ENCODE assay signal across 1 cellular context in the genomic region with DNA sequence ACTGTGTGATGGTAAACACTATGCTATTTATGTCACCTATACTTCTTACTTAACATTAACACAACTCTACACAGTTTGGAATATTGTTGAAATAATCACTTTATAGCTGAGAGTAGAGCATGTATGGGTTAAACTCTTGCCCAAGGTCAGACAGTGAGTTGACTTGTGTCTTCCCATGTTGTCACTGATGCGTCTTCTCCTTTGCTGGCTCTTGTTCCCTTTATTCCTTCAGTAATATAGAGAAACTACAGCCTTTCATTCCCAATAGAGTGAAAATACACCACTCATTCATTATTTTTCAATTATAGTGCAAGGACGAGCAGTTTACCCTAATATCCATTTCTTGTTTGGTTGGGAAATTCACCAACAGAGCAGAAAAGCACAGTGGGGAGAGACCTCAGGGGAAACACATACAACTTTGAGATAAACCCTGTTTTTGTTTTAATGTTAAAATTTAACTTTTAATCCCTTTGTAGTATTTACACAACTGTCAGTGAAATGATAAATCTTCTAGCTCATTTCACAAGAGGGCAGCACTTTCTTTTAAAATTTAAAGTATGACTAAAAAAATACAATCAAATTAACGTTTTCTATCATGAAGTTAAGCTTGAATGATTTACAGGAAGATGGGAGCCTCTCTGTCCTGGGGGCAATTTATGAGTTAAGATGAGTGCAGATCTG.
TF ChIP-seq lines count a peak whose summit lies in the region.

No MANE protein-coding gene starts in this region.

TF ChIP-seq in HepG2, 621 proteins besides CTCF, POLR2A, EP300 and RAD21 (continued from another document and continues in another):
- no peak for TF ChIP-seq ZNF230 (CRISPR knock-in tag; IDR thresholded peaks at IDR 0.05)
- TF ChIP-seq ZNF121 (CRISPR knock-in tag; IDR thresholded peaks at IDR 0.05), result no peak
- no peak for TF ChIP-seq HINFP (CRISPR knock-in tag; IDR thresholded peaks at IDR 0.05; ENCODE audit: low read depth)
- no peak for TF ChIP-seq MTERF4 (CRISPR knock-in tag; IDR thresholded peaks at IDR 0.05)
- TF ChIP-seq ZNF331 (CRISPR knock-in tag; IDR thresholded peaks at IDR 0.05), result peak; percentile 68; the same call in 1 of the 2 replicates
- no peak for TF ChIP-seq TAF1 (CRISPR knock-in tag; IDR thresholded peaks at IDR 0.05)
- TF ChIP-seq, protein P1, sequence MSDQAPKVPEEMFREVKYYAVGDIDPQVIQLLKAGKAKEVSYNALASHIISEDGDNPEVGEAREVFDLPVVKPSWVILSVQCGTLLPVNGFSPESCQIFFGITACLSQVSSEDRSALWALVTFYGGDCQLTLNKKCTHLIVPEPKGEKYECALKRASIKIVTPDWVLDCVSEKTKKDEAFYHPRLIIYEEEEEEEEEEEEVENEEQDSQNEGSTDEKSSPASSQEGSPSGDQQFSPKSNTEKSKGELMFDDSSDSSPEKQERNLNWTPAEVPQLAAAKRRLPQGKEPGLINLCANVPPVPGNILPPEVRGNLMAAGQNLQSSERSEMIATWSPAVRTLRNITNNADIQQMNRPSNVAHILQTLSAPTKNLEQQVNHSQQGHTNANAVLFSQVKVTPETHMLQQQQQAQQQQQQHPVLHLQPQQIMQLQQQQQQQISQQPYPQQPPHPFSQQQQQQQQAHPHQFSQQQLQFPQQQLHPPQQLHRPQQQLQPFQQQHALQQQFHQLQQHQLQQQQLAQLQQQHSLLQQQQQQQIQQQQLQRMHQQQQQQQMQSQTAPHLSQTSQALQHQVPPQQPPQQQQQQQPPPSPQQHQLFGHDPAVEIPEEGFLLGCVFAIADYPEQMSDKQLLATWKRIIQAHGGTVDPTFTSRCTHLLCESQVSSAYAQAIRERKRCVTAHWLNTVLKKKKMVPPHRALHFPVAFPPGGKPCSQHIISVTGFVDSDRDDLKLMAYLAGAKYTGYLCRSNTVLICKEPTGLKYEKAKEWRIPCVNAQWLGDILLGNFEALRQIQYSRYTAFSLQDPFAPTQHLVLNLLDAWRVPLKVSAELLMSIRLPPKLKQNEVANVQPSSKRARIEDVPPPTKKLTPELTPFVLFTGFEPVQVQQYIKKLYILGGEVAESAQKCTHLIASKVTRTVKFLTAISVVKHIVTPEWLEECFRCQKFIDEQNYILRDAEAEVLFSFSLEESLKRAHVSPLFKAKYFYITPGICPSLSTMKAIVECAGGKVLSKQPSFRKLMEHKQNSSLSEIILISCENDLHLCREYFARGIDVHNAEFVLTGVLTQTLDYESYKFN (CRISPR knock-in tag; conservative IDR thresholded peaks at IDR 0.05), result peak; percentile 91
- no peak for TF ChIP-seq ZNF350 (CRISPR knock-in tag; IDR thresholded peaks at IDR 0.05; ENCODE audit: borderline replicate concordance, low read depth)
- peak; percentile 94 for TF ChIP-seq EHMT2 (IDR thresholded peaks at IDR 0.05; ENCODE audit: borderline replicate concordance, low read depth, low read length)
- TF ChIP-seq PLRG1 (conservative IDR thresholded peaks at IDR 0.05), result no peak
- peak; percentile 21; the same call in 1 of the 2 replicates for TF ChIP-seq MIER3 (CRISPR knock-in tag; IDR thresholded peaks at IDR 0.05; ENCODE audit: borderline replicate concordance)
- no peak for TF ChIP-seq MAFF (IDR thresholded peaks at IDR 0.05; ENCODE audit: low read depth, low read length)
- no peak for TF ChIP-seq ZNF3 (CRISPR knock-in tag; IDR thresholded peaks at IDR 0.05)
- no peak for TF ChIP-seq HMGA1 (CRISPR knock-in tag; conservative IDR thresholded peaks at IDR 0.05)
- TF ChIP-seq PHF5A (CRISPR knock-in tag; IDR thresholded peaks at IDR 0.05; ENCODE audit: low read depth, unreplicated experiment), result peak; percentile 68
- TF ChIP-seq CENPT (CRISPR knock-in tag; IDR thresholded peaks at IDR 0.05; ENCODE audit: low read depth), result no peak
- TF ChIP-seq, protein P2, sequence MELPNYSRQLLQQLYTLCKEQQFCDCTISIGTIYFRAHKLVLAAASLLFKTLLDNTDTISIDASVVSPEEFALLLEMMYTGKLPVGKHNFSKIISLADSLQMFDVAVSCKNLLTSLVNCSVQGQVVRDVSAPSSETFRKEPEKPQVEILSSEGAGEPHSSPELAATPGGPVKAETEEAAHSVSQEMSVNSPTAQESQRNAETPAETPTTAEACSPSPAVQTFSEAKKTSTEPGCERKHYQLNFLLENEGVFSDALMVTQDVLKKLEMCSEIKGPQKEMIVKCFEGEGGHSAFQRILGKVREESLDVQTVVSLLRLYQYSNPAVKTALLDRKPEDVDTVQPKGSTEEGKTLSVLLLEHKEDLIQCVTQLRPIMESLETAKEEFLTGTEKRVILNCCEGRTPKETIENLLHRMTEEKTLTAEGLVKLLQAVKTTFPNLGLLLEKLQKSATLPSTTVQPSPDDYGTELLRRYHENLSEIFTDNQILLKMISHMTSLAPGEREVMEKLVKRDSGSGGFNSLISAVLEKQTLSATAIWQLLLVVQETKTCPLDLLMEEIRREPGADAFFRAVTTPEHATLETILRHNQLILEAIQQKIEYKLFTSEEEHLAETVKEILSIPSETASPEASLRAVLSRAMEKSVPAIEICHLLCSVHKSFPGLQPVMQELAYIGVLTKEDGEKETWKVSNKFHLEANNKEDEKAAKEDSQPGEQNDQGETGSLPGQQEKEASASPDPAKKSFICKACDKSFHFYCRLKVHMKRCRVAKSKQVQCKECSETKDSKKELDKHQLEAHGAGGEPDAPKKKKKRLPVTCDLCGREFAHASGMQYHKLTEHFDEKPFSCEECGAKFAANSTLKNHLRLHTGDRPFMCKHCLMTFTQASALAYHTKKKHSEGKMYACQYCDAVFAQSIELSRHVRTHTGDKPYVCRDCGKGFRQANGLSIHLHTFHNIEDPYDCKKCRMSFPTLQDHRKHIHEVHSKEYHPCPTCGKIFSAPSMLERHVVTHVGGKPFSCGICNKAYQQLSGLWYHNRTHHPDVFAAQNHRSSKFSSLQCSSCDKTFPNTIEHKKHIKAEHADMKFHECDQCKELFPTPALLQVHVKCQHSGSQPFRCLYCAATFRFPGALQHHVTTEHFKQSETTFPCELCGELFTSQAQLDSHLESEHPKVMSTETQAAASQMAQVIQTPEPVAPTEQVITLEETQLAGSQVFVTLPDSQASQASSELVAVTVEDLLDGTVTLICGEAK (IDR thresholded peaks at IDR 0.05), result no peak
- TF ChIP-seq, protein P2 (CRISPR knock-in tag; IDR thresholded peaks at IDR 0.05), result no peak
- TF ChIP-seq, protein P3, sequence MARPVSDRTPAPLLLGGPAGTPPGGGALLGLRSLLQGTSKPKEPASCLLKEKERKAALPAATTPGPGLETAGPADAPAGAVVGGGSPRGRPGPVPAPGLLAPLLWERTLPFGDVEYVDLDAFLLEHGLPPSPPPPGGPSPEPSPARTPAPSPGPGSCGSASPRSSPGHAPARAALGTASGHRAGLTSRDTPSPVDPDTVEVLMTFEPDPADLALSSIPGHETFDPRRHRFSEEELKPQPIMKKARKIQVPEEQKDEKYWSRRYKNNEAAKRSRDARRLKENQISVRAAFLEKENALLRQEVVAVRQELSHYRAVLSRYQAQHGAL (CRISPR knock-in tag; IDR thresholded peaks at IDR 0.05; ENCODE audit: not compliant biosample characterization), result no peak
- no peak for TF ChIP-seq ZNF773 (CRISPR knock-in tag; IDR thresholded peaks at IDR 0.05; ENCODE audit: borderline replicate concordance)
- 0 out of 2 replicates have a peak, but pooled peaks have one; percentile 26 for TF ChIP-seq POLR2AphosphoS5 (IDR thresholded peaks at IDR 0.05; ENCODE audit: low read depth, low read length)
- TF ChIP-seq SP2 (CRISPR knock-in tag; IDR thresholded peaks at IDR 0.05), result no peak
- TF ChIP-seq, protein P4, sequence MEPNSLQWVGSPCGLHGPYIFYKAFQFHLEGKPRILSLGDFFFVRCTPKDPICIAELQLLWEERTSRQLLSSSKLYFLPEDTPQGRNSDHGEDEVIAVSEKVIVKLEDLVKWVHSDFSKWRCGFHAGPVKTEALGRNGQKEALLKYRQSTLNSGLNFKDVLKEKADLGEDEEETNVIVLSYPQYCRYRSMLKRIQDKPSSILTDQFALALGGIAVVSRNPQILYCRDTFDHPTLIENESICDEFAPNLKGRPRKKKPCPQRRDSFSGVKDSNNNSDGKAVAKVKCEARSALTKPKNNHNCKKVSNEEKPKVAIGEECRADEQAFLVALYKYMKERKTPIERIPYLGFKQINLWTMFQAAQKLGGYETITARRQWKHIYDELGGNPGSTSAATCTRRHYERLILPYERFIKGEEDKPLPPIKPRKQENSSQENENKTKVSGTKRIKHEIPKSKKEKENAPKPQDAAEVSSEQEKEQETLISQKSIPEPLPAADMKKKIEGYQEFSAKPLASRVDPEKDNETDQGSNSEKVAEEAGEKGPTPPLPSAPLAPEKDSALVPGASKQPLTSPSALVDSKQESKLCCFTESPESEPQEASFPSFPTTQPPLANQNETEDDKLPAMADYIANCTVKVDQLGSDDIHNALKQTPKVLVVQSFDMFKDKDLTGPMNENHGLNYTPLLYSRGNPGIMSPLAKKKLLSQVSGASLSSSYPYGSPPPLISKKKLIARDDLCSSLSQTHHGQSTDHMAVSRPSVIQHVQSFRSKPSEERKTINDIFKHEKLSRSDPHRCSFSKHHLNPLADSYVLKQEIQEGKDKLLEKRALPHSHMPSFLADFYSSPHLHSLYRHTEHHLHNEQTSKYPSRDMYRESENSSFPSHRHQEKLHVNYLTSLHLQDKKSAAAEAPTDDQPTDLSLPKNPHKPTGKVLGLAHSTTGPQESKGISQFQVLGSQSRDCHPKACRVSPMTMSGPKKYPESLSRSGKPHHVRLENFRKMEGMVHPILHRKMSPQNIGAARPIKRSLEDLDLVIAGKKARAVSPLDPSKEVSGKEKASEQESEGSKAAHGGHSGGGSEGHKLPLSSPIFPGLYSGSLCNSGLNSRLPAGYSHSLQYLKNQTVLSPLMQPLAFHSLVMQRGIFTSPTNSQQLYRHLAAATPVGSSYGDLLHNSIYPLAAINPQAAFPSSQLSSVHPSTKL (CRISPR knock-in tag; IDR thresholded peaks at IDR 0.05), result peak; percentile 90
- TF ChIP-seq ZNF577 (CRISPR knock-in tag; IDR thresholded peaks at IDR 0.05; ENCODE audit: borderline replicate concordance, low read depth), result no peak
- no peak for TF ChIP-seq SPEN (CRISPR knock-in tag; IDR thresholded peaks at IDR 0.05; ENCODE audit: low read depth)
- TF ChIP-seq NFIC (IDR thresholded peaks at IDR 0.05; ENCODE audit: low read length), result peak; percentile 91
- TF ChIP-seq, protein P5, sequence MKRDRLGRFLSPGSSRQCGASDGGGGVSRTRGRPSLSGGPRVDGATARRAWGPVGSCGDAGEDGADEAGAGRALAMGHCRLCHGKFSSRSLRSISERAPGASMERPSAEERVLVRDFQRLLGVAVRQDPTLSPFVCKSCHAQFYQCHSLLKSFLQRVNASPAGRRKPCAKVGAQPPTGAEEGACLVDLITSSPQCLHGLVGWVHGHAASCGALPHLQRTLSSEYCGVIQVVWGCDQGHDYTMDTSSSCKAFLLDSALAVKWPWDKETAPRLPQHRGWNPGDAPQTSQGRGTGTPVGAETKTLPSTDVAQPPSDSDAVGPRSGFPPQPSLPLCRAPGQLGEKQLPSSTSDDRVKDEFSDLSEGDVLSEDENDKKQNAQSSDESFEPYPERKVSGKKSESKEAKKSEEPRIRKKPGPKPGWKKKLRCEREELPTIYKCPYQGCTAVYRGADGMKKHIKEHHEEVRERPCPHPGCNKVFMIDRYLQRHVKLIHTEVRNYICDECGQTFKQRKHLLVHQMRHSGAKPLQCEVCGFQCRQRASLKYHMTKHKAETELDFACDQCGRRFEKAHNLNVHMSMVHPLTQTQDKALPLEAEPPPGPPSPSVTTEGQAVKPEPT (CRISPR knock-in tag; IDR thresholded peaks at IDR 0.05; ENCODE audit: low read depth), result no peak
- TF ChIP-seq HOXA7 (CRISPR knock-in tag; IDR thresholded peaks at IDR 0.05), result no peak
- peak; percentile 73; the same call in 1 of the 2 replicates for TF ChIP-seq HDAC2 (CRISPR knock-in tag; IDR thresholded peaks at IDR 0.05)
- TF ChIP-seq ZNF83 (CRISPR knock-in tag; IDR thresholded peaks at IDR 0.05; ENCODE audit: borderline replicate concordance), result no peak
- TF ChIP-seq ZNF709 (CRISPR knock-in tag; IDR thresholded peaks at IDR 0.05), result no peak
- TF ChIP-seq NCOR1 (IDR thresholded peaks at IDR 0.05; ENCODE audit: borderline replicate concordance, low read length), result peak; percentile 85; the same call in 1 of the 2 replicates
- TF ChIP-seq SOX5 (CRISPR knock-in tag; IDR thresholded peaks at IDR 0.05; ENCODE audit: borderline replicate concordance), result peak; percentile 94
